In the genomic region with DNA sequence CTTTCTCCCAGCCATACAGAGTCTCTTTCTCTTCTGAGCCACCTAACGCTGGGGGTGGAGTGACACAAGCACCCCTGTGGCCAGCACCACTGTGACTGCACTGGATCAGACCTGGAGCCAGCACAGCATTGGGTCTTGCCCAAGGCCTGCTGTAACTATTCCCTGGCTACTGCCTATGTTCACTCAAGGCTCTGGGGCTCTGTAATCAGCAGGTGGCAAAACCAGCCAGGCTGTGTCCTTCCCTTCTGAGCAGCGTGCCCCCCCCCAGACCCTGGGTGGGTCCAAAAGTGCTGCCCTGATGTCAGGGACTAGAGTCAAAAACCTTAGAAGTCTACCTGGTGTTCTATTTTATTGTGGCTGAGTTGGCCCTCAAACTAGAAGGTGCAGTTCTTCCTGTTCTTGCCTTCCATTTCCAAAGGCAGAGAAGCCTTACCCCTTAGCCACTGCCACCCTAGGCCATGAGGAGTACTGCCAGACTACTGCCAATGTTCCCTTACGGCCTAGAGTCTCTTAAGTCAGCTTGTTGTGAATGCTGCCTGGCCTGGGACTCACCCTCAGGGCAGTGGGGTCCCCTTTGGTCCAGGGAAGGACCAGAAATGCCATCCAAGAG, we compare ENCODE assay signal across 24 cellular contexts. TPM values are rescaled to one million over a fixed set of nuclear protein-coding genes. Genes with fewer than 3 reads are reported as not detected.
DNase-seq lines count a peak whose midpoint lies in the region; ATAC-seq, FAIRE-seq and TF ChIP-seq lines count a peak whose summit lies in the region.
"Had no signal": no experiment of that assay in that cellular context is flagged by ENCODE, and none has a peak within 500 bp of the region (broad histone marks: within the 10 kb centered on the region; RNA-seq: fewer than 3 reads in every experiment).

No MANE protein-coding gene starts in this region.

- no peak overlapping the region for H3K9ac ChIP-seq in BLaER1
- H3K9ac ChIP-seq: SK-N-SH had no signal

- H3K36me3 Mint-ChIP-seq in mesothelial cell of epicardium, result peaks cover 29% of the 10 kb centered on the region

- TF ChIP-seq CTCF in HEK293 (tag by site-specific recombination; IDR thresholded peaks at IDR 0.05) (no peak), body of pancreas (IDR thresholded peaks at IDR 0.05) (peak in 4 of 7 experiments; percentile 19 to 43 (median 32)), pancreas (IDR thresholded peaks at IDR 0.05) (peak in 1 of 4 donors; percentile 9), mesothelial cell of epicardium (IDR thresholded peaks at IDR 0.05; ENCODE audit: unreplicated experiment) (no peak)

- no peaks in the 10 kb centered on the region for H3K27me3 Mint-ChIP-seq in mesothelial cell of epicardium (ENCODE audit: low read depth)

- H3K9me3 ChIP-seq in BLaER1, result peaks cover 86% of the 10 kb centered on the region
- H3K9me3 ChIP-seq in HEK293 (ENCODE audit: control insufficient read depth, insufficient read depth, low read depth, low read length), result 0 out of 2 replicates have a peak, but pooled peaks cover 2% of the 10 kb centered on the region
- H3K9me3 ChIP-seq in body of pancreas, result no peaks in the 10 kb centered on the region
- H3K9me3 ChIP-seq in pancreas, result no peaks in the 10 kb centered on the region
- H3K9me3 ChIP-seq: SK-N-SH had no signal

- peaks cover 45% of the 10 kb centered on the region for H3K9me3 Mint-ChIP-seq in mesothelial cell of epicardium

- H3K4me1 ChIP-seq in BLaER1 (peaks cover 31% of the 10 kb centered on the region), HEK293 (ENCODE audit: control insufficient read depth, insufficient read depth, low read length) (peaks cover 9% of the 10 kb centered on the region), body of pancreas (peaks cover 61% of the 10 kb centered on the region), pancreas (peaks cover 15 to 33% (median 30%) of the 10 kb centered on the region in 3 donors)

- peaks cover 45% of the 10 kb centered on the region for H4K20me1 ChIP-seq in BLaER1

- ATAC-seq in body of pancreas (peak; percentile 71), pancreas (peak; percentile 42 to 71 (median 58)), HG03342 (IDR thresholded peaks at IDR 0.05; ENCODE audit: unreplicated experiment) (no peak)
- ATAC-seq: HCT116, HepG2, Panc1 had no signal

- H3K36me3 ChIP-seq in BLaER1 (peaks cover 70% of the 10 kb centered on the region), HEK293 (ENCODE audit: control insufficient read depth in 2 of 2, insufficient read depth in 1 of 2, low read length in 2 of 2) (no peaks in the 10 kb centered on the region), body of pancreas (replicated peaks in 1 of 2; ENCODE audit: insufficient read depth in 1 of 2, low read depth in 2 of 2) (no peaks in the 10 kb centered on the region), pancreas (no peaks in the 10 kb centered on the region)

- no peak overlapping the region for H3K4me3 ChIP-seq in BLaER1
- no peak overlapping the region for H3K4me3 ChIP-seq in HEK293 (ENCODE audit: low read depth, low read length)
- H3K4me3 ChIP-seq in body of pancreas, result no peak overlapping the region
- H3K4me3 ChIP-seq in pancreas, result no peak overlapping the region

- POLR2A ChIA-PET in HEK293 (lab: Yijun Ruan, JAX), result no interaction called here

- WGBS in body of pancreas, 2 donors, result 37 to 43% methylated on average over 2 to 3 of the region's 3 CpGs
- 41 to 47% methylated on average over 3 of the region's 3 CpGs for WGBS in pancreas, 2 donors

- no peak overlapping the region for H3K27ac Mint-ChIP-seq in mesothelial cell of epicardium

- FAIRE-seq in pancreas (lab: Jason Lieb, UNC), result no peak
- FAIRE-seq: A204.1, G401.6, GM12892, HepG2 had no signal

- H3K4me2 ChIP-seq in BLaER1, result no peak overlapping the region
- H3K4me2 ChIP-seq: SK-N-SH had no signal

- H3K27me3 ChIP-seq in BLaER1, result no peaks in the 10 kb centered on the region
- H3K27me3 ChIP-seq in body of pancreas, result no peaks in the 10 kb centered on the region
- no peaks in the 10 kb centered on the region for H3K27me3 ChIP-seq in pancreas

- H3K27ac ChIP-seq in BLaER1 (peak overlapping the region; percentile 4; the same call in 1 of the 2 replicates), HEK293 (ENCODE audit: extremely low read depth, low read depth, low read length) (no peak overlapping the region), body of pancreas (peak overlapping the region; percentile 43 to 68 (median 60)), pancreas (peak overlapping the region; percentile 14 to 50 (median 31))

- no peaks in the 10 kb centered on the region for H3K4me1 Mint-ChIP-seq in mesothelial cell of epicardium

- intact Hi-C loops in body of pancreas (cut with DNase I), result no loop called here
- intact Hi-C loops in pancreas (cut with DNase I), result no loop called here

- H3K4me3 Mint-ChIP-seq in mesothelial cell of epicardium, result no peak overlapping the region

- DNase-seq in body of pancreas, result peak; percentile 62 to 77 (median 74)
- peak in 4 of 6 donors; percentile 51 to 74 (median 64) for DNase-seq in pancreas
- DNase-seq in activated effector memory CD4-positive, alpha-beta T cell treated with Interleukin-2 at 50 U/mL for 16 hours, result no peak
- DNase-seq in mesothelial cell of epicardium (ENCODE audit: low spot score in 2 of 2, unreplicated experiment in 2 of 2), result no peak
- DNase-seq: COR-L47, DMS 273 treated with DMSO at 0.1 percent for 48 hours, GOT3, KBM-7, NCI-H1105 treated with DMSO at 0.1 percent for 48 hours, NCI-H2029 treated with DMSO at 0.1 percent for 48 hours, NCI-H226, NCI-H510A treated with DMSO at 0.1 percent for 48 hours, NCI-H774, SIG-M5, SK-N-SH had no signal

- CTCF ChIA-PET in HEK293 (lab: Yijun Ruan, JAX), result no interaction called here

- TF ChIP-seq POLR2A in body of pancreas (IDR thresholded peaks at IDR 0.05), result peak in 1 of 3 donors; percentile 17

TF ChIP-seq in HEK293, 187 proteins besides CTCF, POLR2A, EP300 and RAD21:
- TF ChIP-seq ZIC2 (tag by site-specific recombination; IDR thresholded peaks at IDR 0.05) (0 out of 2 replicates have a peak, but pooled peaks have one; percentile 20), ZNF324 (tag by site-specific recombination; IDR thresholded peaks at IDR 0.05) (no peak)

RNA-seq across cellular contexts. Expression of a gene that starts 49.9 kb away (rescaled TPM):
- total RNA-seq in body of pancreas (10 to 100 TPM; 31.6 to 41.8 TPM), pancreas (10 to 100 TPM; 27.0 to 46.6 (median 36.7) TPM), mesothelial cell of epicardium (6.7 to 10.0 TPM (median 8.5 TPM) in 3 replicates)
- polyA plus RNA-seq in pancreas, result 10 to 100 TPM in 1 of 2 donors, 1 to 10 TPM in 1; 6.0 to 10.7 TPM
- total RNA-seq: HepG2 had no signal
- polyA plus RNA-seq: SK-N-SH had no signal

Comparison
In these comparisons a context has a peak if more than half of its experiments do, and no peak if none do; other contexts are left out.
1. CTCF ChIP-seq: peak in body of pancreas (4 of 7); none in HEK293 (single experiment) and mesothelial cell of epicardium (single experiment).
2. DNase-seq: peak in body of pancreas (4 of 4) and pancreas (4 of 6); none in activated effector memory CD4-positive, alpha-beta T cell treated with Interleukin-2 at 50 U/mL for 16 hours (single experiment) and mesothelial cell of epicardium (0 of 2).